Comparison of ENCODE assay signal across 9 cellular contexts in genomic region chr10:3226960-3227724, GRCh38. TPM values are rescaled to one million over a fixed set of nuclear protein-coding genes. Genes with fewer than 3 reads are reported as not detected.
A peak's percentile ranks its signal among the peaks of the same experiment; 100 is the strongest.
DNase-seq lines count a peak whose midpoint lies in the region; ATAC-seq and TF ChIP-seq lines count a peak whose summit lies in the region.
"Had no signal": no experiment of that assay in that cellular context is flagged by ENCODE, and none has a peak within 500 bp of the region (broad histone marks: within the 10 kb centered on the region; RNA-seq: fewer than 3 reads in every experiment).

No MANE protein-coding gene starts in this region.

- no peaks in the 10 kb centered on the region for H3K9me3 Mint-ChIP-seq in activated naive CD4-positive, alpha-beta T cell treated with anti-CD3 and anti-CD28 coated beads, Interleukin-2, amount 50 U/mL, for 72 hours
- H3K9me3 Mint-ChIP-seq in type B pancreatic cell: no peaks in the 10 kb centered on the region

- H3K27me3 Mint-ChIP-seq in type B pancreatic cell: no peaks in the 10 kb centered on the region

- ATAC-seq in activated naive CD4-positive, alpha-beta T cell treated with anti-CD3 and anti-CD28 coated beads, Interleukin-2, amount 50 U/mL, for 72 hours: no peak
- peak; percentile 84 for ATAC-seq in SK-N-SH treated with all-trans-retinoic acid at 6 μM for 48 hours
- ATAC-seq in HG03442 (IDR thresholded peaks at IDR 0.05; ENCODE audit: unreplicated experiment): no peak
- ATAC-seq in HG02970 (IDR thresholded peaks at IDR 0.05; ENCODE audit: low FRiP score, unreplicated experiment): no peak

- peaks cover 14% of the 10 kb centered on the region for H3K4me1 Mint-ChIP-seq in type B pancreatic cell (ENCODE audit: unreplicated experiment)

- H3K4me3 Mint-ChIP-seq in type B pancreatic cell: peak overlapping the region; percentile 10

- H3K36me3 Mint-ChIP-seq in activated naive CD4-positive, alpha-beta T cell treated with anti-CD3 and anti-CD28 coated beads, Interleukin-2, amount 50 U/mL, for 72 hours: no peaks in the 10 kb centered on the region
- no peaks in the 10 kb centered on the region for H3K36me3 Mint-ChIP-seq in type B pancreatic cell

- peak overlapping the region; percentile 87 to 89 for H3K27ac Mint-ChIP-seq in activated naive CD4-positive, alpha-beta T cell treated with anti-CD3 and anti-CD28 coated beads, Interleukin-2, amount 50 U/mL, for 72 hours
- H3K27ac Mint-ChIP-seq in type B pancreatic cell: peak overlapping the region; percentile 87

- no peak overlapping the region for H3K4me3 ChIP-seq in fibroblast of the aortic adventitia (ENCODE audit: low read depth, low read length)
- H3K4me3 ChIP-seq: pancreas had no signal

- TF ChIP-seq CTCF in fibroblast of the aortic adventitia (IDR thresholded peaks at IDR 0.05; ENCODE audit: insufficient read depth, low read length): no peak
- no peak for TF ChIP-seq CTCF in type B pancreatic cell (conservative IDR thresholded peaks at IDR 0.05)

- no peak for DNase-seq in activated naive CD4-positive, alpha-beta T cell treated with anti-CD3 and anti-CD28 coated beads, Interleukin-2, amount 50 U/mL, for 72 hours (ENCODE audit: low spot score in 2 of 2)
- DNase-seq in activated naive CD4-positive, alpha-beta T cell treated with Interleukin-2 at 50 U/mL for 16 hours: no peak
- peak; percentile 90 for DNase-seq in fibroblast of the aortic adventitia (ENCODE audit: low read depth)
- DNase-seq in type B pancreatic cell (ENCODE audit: extremely low spot score, unreplicated experiment): no peak
- no peak for DNase-seq in SKM-1 treated with dmso at 0.1 percent for 144 hours (lab: John Stamatoyannopoulos, UW; ENCODE audit: unreplicated experiment)
- DNase-seq: pancreas had no signal

TF ChIP-seq in SK-N-SH treated with all-trans-retinoic acid at 6 μM for 48 hours, 23 proteins besides CTCF, POLR2A, EP300 and RAD21:
- TF ChIP-seq BACH2 (CRISPR knock-in tag; IDR thresholded peaks at IDR 0.05; ENCODE audit: borderline replicate concordance) (no peak), ZNF8 (CRISPR knock-in tag; IDR thresholded peaks at IDR 0.05) (no peak), ZNF565 (CRISPR knock-in tag; conservative IDR thresholded peaks at IDR 0.05; ENCODE audit: low read depth) (no peak), POU6F1 (CRISPR knock-in tag; IDR thresholded peaks at IDR 0.05; ENCODE audit: borderline replicate concordance, low read depth) (no peak), ISL1 (CRISPR knock-in tag; IDR thresholded peaks at IDR 0.05) (peak; percentile 49; the same call in 1 of the 2 replicates), CSDC2 (CRISPR knock-in tag; IDR thresholded peaks at IDR 0.05) (no peak)

RNA-seq across cellular contexts. Expression of gene PITRM1, which starts 54.6 kb away (rescaled TPM):
- total RNA-seq in activated naive CD4-positive, alpha-beta T cell treated with anti-CD3 and anti-CD28 coated beads, Interleukin-2, amount 50 U/mL, for 72 hours: 10 to 100 TPM; 61.1 to 75.0 TPM
- total RNA-seq in fibroblast of the aortic adventitia (ENCODE audit: low replicate concordance) (29.7 and 110 TPM in 2 replicates), type B pancreatic cell (ENCODE audit: low replicate concordance) (57.0 and 62.3 TPM in 2 replicates)
